Comparison of ENCODE assay signal across 9 cellular contexts in genomic region chr1:37480581-37481288, GRCh38. TPM values are rescaled to one million over a fixed set of nuclear protein-coding genes. Genes with fewer than 3 reads are reported as not detected.
DNase-seq lines count a peak whose midpoint lies in the region; ATAC-seq and TF ChIP-seq lines count a peak whose summit lies in the region.
"Had no signal": no experiment of that assay in that cellular context is flagged by ENCODE, and none has a peak within 500 bp of the region (broad histone marks: within the 10 kb centered on the region; RNA-seq: fewer than 3 reads in every experiment).

No MANE protein-coding gene starts in this region.

- TF ChIP-seq CTCF in thoracic aorta (IDR thresholded peaks at IDR 0.05) = no peak

- H3K27ac ChIP-seq in thoracic aorta = peak overlapping the region; percentile 98

- POLR2A ChIA-PET in activated naive CD8-positive, alpha-beta T cell treated with anti-CD3 and anti-CD28 coated beads, Interleukin-2, amount 10 ng/mL, durations not matched to agents 7 days and 5 days (lab: Charles Lee) = no interaction called here

- H3K9me3 Mint-ChIP-seq in activated naive CD8-positive, alpha-beta T cell treated with anti-CD3 and anti-CD28 coated beads, Interleukin-2, amount 10 ng/mL, durations not matched to agents 7 days and 5 days = no peaks in the 10 kb centered on the region
- no peaks in the 10 kb centered on the region for H3K9me3 Mint-ChIP-seq in memory B cell

- no peaks in the 10 kb centered on the region for H3K27me3 ChIP-seq in thoracic aorta (replicated peaks; ENCODE audit: insufficient read depth)

- peak overlapping the region; percentile 37 for H3K4me3 Mint-ChIP-seq in activated naive CD8-positive, alpha-beta T cell treated with anti-CD3 and anti-CD28 coated beads, Interleukin-2, amount 10 ng/mL, durations not matched to agents 7 days and 5 days
- H3K4me3 Mint-ChIP-seq in memory B cell = peak overlapping the region; percentile 43

- H3K9me3 ChIP-seq in thoracic aorta = no peaks in the 10 kb centered on the region

- H3K36me3 Mint-ChIP-seq in activated naive CD8-positive, alpha-beta T cell treated with anti-CD3 and anti-CD28 coated beads, Interleukin-2, amount 10 ng/mL, durations not matched to agents 7 days and 5 days = peaks cover 39% of the 10 kb centered on the region
- peaks cover 33% of the 10 kb centered on the region for H3K36me3 Mint-ChIP-seq in memory B cell

- peak overlapping the region; percentile 98 for H3K27ac Mint-ChIP-seq in activated naive CD8-positive, alpha-beta T cell treated with anti-CD3 and anti-CD28 coated beads, Interleukin-2, amount 10 ng/mL, durations not matched to agents 7 days and 5 days
- peak overlapping the region; percentile 81 for H3K27ac Mint-ChIP-seq in memory B cell

- no peak for ATAC-seq in activated naive CD8-positive, alpha-beta T cell treated with anti-CD3 and anti-CD28 coated beads, Interleukin-2, amount 10 ng/mL, durations not matched to agents 7 days and 5 days (ENCODE audit: low read depth)
- no peak for ATAC-seq in memory B cell (ENCODE audit: low read depth)
- no peak for ATAC-seq in thoracic aorta (ENCODE audit: insufficient number of reproducible peaks, low FRiP score, low read depth)
- ATAC-seq in HG03159 (IDR thresholded peaks at IDR 0.05; ENCODE audit: unreplicated experiment) = no peak

- H3K4me1 Mint-ChIP-seq in activated naive CD8-positive, alpha-beta T cell treated with anti-CD3 and anti-CD28 coated beads, Interleukin-2, amount 10 ng/mL, durations not matched to agents 7 days and 5 days = peaks cover 27% of the 10 kb centered on the region
- H3K4me1 Mint-ChIP-seq in memory B cell = peaks cover 36% of the 10 kb centered on the region

- no peak overlapping the region for H3K4me3 ChIP-seq in thoracic aorta

- peak; percentile 61 for DNase-seq in activated effector memory CD4-positive, alpha-beta T cell treated with anti-CD3 and anti-CD28 coated beads, Interleukin-2, amount 50 U/mL, for 16 hours
- no peak for DNase-seq in activated effector memory CD4-positive, alpha-beta T cell treated with Interleukin-2 at 50 U/mL for 16 hours
- no peak for DNase-seq in activated naive CD8-positive, alpha-beta T cell treated with anti-CD3 and anti-CD28 coated beads, Interleukin-2, amount 10 ng/mL, durations not matched to agents 7 days and 5 days
- DNase-seq in memory B cell (ENCODE audit: low spot score in 2 of 2) (no peak), thoracic aorta (ENCODE audit: low spot score) (no peak), cerebellar nuclear complex (lab: John Stamatoyannopoulos, UW) (no peak)
- DNase-seq in stimulated activated CD4-positive, alpha-beta T cell treated with anti-CD3 and anti-CD28 coated beads, Interleukin-2, amount 100 ng/mL, for 24 hours = no peak
- DNase-seq: NCI-H1092 treated with DMSO at 0.1 percent for 48 hours had no signal

- peaks cover 39% of the 10 kb centered on the region for H3K36me3 ChIP-seq in thoracic aorta

- H3K4me1 ChIP-seq in thoracic aorta (ENCODE audit: control insufficient read depth in 1 of 2, low read depth in 2 of 2) = peaks cover 48 to 75% of the 10 kb centered on the region in 2 donors

- H3K27me3 Mint-ChIP-seq in activated naive CD8-positive, alpha-beta T cell treated with anti-CD3 and anti-CD28 coated beads, Interleukin-2, amount 10 ng/mL, durations not matched to agents 7 days and 5 days = no peaks in the 10 kb centered on the region
- no peaks in the 10 kb centered on the region for H3K27me3 Mint-ChIP-seq in memory B cell

RNA-seq across cellular contexts. Expression of gene ZC3H12A, which starts 6.4 kb away (rescaled TPM):
- total RNA-seq in activated naive CD8-positive, alpha-beta T cell treated with anti-CD3 and anti-CD28 coated beads, Interleukin-2, amount 10 ng/mL, durations not matched to agents 7 days and 5 days = 10 to 100 TPM; 31.0 to 34.6 TPM
- 10 to 100 TPM; 22.1 to 32.4 TPM for total RNA-seq in thoracic aorta

RNA-seq across cellular contexts. Expression of gene MEAF6, which starts 33.8 kb away (rescaled TPM):
- 10 to 100 TPM; 73.8 to 80.6 TPM for total RNA-seq in activated naive CD8-positive, alpha-beta T cell treated with anti-CD3 and anti-CD28 coated beads, Interleukin-2, amount 10 ng/mL, durations not matched to agents 7 days and 5 days
- 10 to 100 TPM; 43.9 to 68.8 TPM for total RNA-seq in thoracic aorta
